ENCODE assay signal across 9 cellular contexts in genomic region chr5:55982957-55983381, GRCh38. TPM values are rescaled to one million over a fixed set of nuclear protein-coding genes. Genes with fewer than 3 reads are reported as not detected.
DNase-seq lines count a peak whose midpoint lies in the region; ATAC-seq and TF ChIP-seq lines count a peak whose summit lies in the region.
"Had no signal": no experiment of that assay in that cellular context is flagged by ENCODE, and none has a peak within 500 bp of the region (broad histone marks: within the 10 kb centered on the region; RNA-seq: fewer than 3 reads in every experiment).

No MANE protein-coding gene starts in this region.

- ATAC-seq in left lobe of liver, result peak; percentile 65
- ATAC-seq in HG03565 (IDR thresholded peaks at IDR 0.05; ENCODE audit: unreplicated experiment), result no peak
- ATAC-seq in GM19397 (IDR thresholded peaks at IDR 0.05; ENCODE audit: unreplicated experiment), result no peak

- TF ChIP-seq CTCF in C4-2B (conservative IDR thresholded peaks at IDR 0.05) (peak; percentile 7; the same call in 1 of the 2 replicates), astrocyte of the cerebellum (IDR thresholded peaks at IDR 0.05; ENCODE audit: low read depth, low read length, missing control alignments) (peak; percentile 21)

- peak; percentile 17 for DNase-seq in HT-29 (ENCODE audit: low spot score)
- DNase-seq in astrocyte of the cerebellum (ENCODE audit: low read depth), result no peak
- DNase-seq in left lobe of liver (ENCODE audit: low spot score), result no peak
- no peak for DNase-seq in Ammon's horn (ENCODE audit: low spot score)
- no peak for DNase-seq in stimulated activated CD4-positive, alpha-beta T cell treated with anti-CD3 and anti-CD28 coated beads, Interleukin-1b, Interleukin-23, amount 100 ng/mL, for 48 hours

- in situ Hi-C loops in astrocyte of the cerebellum (cut with HindIII; ENCODE audit: low sequenced_read_pairs), result loop anchor here (25.0 kb wide), 1 partner anchor 204 kb away; no protein-coding TSS in a partner anchor

- no peak overlapping the region for H3K4me3 ChIP-seq in astrocyte of the cerebellum (ENCODE audit: low read depth, low read length)
- H3K4me3 ChIP-seq: SJSA1 had no signal

- no peak overlapping the region for H3K27ac ChIP-seq in C4-2B
- H3K27ac ChIP-seq: SJSA1 had no signal

RNA-seq across cellular contexts. Expression of gene IL6ST, which starts 11.8 kb away (rescaled TPM):
- 14.4 and 17.7 TPM in 2 replicates for total RNA-seq in HT-29 (2014; rRNA removed; shearing (Covaris generic))
- total RNA-seq in left lobe of liver, result 154 TPM
